ENCODE assay signal across 15 cellular contexts in the genomic region with DNA sequence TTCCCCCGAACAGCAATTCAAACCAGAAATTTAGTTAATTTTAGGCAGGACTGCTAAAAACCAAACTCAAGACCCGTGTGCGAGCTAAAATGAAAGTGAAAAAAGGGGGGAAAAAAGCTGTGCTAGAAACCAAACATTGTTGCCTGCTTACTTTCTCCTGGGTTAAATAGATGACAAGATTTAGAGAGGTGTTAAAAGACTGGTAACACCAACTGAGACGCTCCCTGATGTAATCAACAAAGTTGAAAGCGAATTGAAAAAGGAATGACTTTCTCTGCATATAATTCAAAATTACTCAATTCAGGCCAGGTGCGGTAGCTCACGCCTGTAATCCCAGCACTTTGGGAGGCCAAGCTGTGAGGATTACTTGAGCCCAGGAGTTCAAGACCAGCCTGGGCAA.
"Had no signal": no experiment of that assay in that cellular context is flagged by ENCODE, and none has a peak within 500 bp of the region (broad histone marks: within the 10 kb centered on the region; RNA-seq: fewer than 3 reads in every experiment).

No MANE protein-coding gene starts in this region.

- H3K27me3 Mint-ChIP-seq: activated CD8-positive, alpha-beta T cell treated with anti-CD3 and anti-CD28 coated beads for 36 hours; activated naive CD8-positive, alpha-beta T cell treated with anti-CD3 and anti-CD28 coated beads for 36 hours had no signal

- ATAC-seq: activated CD8-positive, alpha-beta T cell treated with anti-CD3 and anti-CD28 coated beads for 36 hours; left lobe of liver; mucosa of descending colon; SK-N-SH treated with all-trans-retinoic acid at 6 μM for 48 hours had no signal

- H3K4me3 Mint-ChIP-seq: activated CD8-positive, alpha-beta T cell treated with anti-CD3 and anti-CD28 coated beads for 36 hours; activated naive CD8-positive, alpha-beta T cell treated with anti-CD3 and anti-CD28 coated beads for 36 hours; nephron had no signal

- H3K9me3 Mint-ChIP-seq: activated CD8-positive, alpha-beta T cell treated with anti-CD3 and anti-CD28 coated beads for 36 hours; activated naive CD8-positive, alpha-beta T cell treated with anti-CD3 and anti-CD28 coated beads for 36 hours; nephron had no signal

- H3K27ac Mint-ChIP-seq: activated naive CD8-positive, alpha-beta T cell treated with anti-CD3 and anti-CD28 coated beads for 36 hours; nephron had no signal

- DNase-seq: activated CD8-positive, alpha-beta T cell treated with anti-CD3 and anti-CD28 coated beads for 36 hours; activated naive CD8-positive, alpha-beta T cell treated with anti-CD3 and anti-CD28 coated beads for 36 hours; anterior cingulate cortex; dorsolateral prefrontal cortex; foreskin melanocyte; head of caudate nucleus; mammary epithelial cell; mucosa of descending colon; stimulated activated CD4-positive, alpha-beta T cell treated with anti-CD3 and anti-CD28 coated beads, Interleukin-2, amount 100 ng/mL, for 24 hours; stimulated activated naive CD4-positive, alpha-beta T cell; substantia nigra; transverse colon had no signal
